Comparison of ENCODE assay signal across 1 cellular context in the genomic region with DNA sequence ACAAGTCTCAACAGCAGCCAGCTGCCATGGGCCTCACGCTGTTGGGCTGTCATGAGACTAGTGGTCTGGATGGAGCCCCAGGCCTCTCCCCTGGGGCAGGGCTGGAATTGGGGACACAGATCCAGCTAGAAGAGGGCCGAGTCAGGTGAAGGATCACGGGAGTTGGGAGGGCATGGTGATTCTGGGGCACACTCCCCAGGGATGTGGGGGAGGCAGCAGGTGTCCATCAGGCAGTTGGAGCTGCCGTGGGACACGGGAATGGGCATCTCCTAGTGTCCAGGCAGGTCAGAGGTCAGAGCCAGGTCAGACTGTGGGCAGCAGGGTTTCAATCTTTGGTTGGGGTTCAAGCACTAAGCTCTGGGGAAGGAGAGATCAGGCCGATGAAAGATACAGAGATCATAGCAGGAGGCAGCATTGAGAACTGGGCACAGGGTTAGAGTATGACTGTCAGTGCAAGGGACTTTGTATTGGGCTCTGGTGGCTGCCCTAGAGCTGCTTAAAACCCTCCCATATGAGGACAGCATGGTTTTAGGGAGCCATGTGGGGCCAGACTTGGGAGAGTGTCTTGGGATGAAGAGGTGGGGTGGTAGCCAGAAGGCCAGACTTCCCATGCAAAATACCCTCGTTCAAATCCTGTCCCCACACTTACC.
TF ChIP-seq lines count a peak whose summit lies in the region.

No MANE protein-coding gene starts in this region.

TF ChIP-seq in K562, 482 proteins besides CTCF, POLR2A, EP300 and RAD21:
- TF ChIP-seq ZFX (CRISPR knock-in tag; IDR thresholded peaks at IDR 0.05) (0 out of 2 replicates have a peak, but pooled peaks have one; percentile 23), BRCA1 (IDR thresholded peaks at IDR 0.05) (no peak), BRCA1 (CRISPR knock-in tag; IDR thresholded peaks at IDR 0.05) (0 out of 2 replicates have a peak, but pooled peaks have one; percentile 13), NR2C1 (IDR thresholded peaks at IDR 0.05) (no peak), NR2C1 (tag; IDR thresholded peaks at IDR 0.05) (peak; percentile 67; the same call in 1 of the 2 replicates)
- TF ChIP-seq, protein P1, sequence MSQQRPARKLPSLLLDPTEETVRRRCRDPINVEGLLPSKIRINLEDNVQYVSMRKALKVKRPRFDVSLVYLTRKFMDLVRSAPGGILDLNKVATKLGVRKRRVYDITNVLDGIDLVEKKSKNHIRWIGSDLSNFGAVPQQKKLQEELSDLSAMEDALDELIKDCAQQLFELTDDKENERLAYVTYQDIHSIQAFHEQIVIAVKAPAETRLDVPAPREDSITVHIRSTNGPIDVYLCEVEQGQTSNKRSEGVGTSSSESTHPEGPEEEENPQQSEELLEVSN (IDR thresholded peaks at IDR 0.05; ENCODE audit: borderline replicate concordance in 1 of 2, extremely low read depth in 1 of 2, insufficient read depth in 1 of 2, insufficient read length in 1 of 2, low read depth in 1 of 2, low read length in 1 of 2, poor library complexity in 1 of 2, severe bottlenecking in 1 of 2) = no peak
